Comparison of ENCODE assay signal across 8 cellular contexts in the genomic region with DNA sequence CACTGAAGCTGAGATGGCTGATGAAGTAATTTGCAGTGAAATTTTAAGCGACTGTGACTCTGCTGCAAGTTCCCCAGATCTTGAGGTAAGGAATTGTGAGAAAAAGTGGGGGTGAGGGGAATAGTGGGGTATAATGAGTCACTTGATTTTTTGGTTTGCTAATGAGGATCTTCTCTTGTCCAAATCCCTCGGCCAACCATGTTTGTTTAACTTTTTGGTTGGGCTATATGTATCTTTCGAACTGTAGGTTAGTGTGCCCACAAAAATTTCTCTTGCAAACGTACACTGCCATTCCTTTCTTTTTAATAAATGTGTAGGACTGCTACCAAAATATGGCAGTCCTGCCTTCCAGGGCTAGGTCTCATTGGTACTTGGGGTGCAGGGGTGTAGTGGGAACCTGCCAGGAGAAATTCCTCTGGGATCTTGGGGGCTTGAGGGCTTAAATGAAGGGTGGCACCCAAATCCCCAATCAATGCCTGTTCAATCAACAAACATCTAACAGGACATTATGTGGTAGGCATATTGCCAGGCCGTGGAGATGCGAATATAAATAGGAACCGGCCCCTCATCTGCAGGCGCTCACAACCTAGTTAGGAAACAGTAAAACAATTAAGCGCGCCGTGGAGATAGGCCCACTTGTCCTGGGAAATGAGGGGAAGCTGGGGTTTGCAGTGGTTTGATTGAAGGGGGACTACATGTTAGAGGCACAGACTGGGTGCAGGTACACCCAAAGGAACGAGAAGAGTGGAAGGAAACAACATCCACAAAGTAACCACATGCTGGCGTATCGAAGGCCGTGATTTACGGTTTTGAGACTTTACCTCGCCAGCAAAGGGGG. TPM values are rescaled to one million over a fixed set of nuclear protein-coding genes. Genes with fewer than 3 reads are reported as not detected.
DNase-seq lines count a peak whose midpoint lies in the region; TF ChIP-seq lines count a peak whose summit lies in the region.

No MANE protein-coding gene starts in this region.

- no peaks in the 10 kb centered on the region for H3K9me2 ChIP-seq in hepatocyte (replicated peaks; ENCODE audit: insufficient read depth)

- POLR2A ChIA-PET in HEK293T (lab: Yijun Ruan, JAX), result interaction anchor here (0.8 to 8.9 kb wide), 16 partner anchors 8 to 794 kb away, joined by 3 to 256 read pairs (median 6); a partner anchor contains a TSS
- POLR2A ChIA-PET in activated CD4-positive, alpha-beta memory T cell treated with anti-CD3 and anti-CD28 coated beads for 36 hours (lab: Charles Lee), result interaction anchor here (1.2 to 4.5 kb wide), 3 partner anchors 18 to 794 kb away, joined by 6 to 102 read pairs (median 17); a partner anchor contains a TSS

- TF ChIP-seq CTCF in hepatocyte (IDR thresholded peaks at IDR 0.05; ENCODE audit: poor library complexity) (no peak), smooth muscle cell (IDR thresholded peaks at IDR 0.05; ENCODE audit: borderline replicate concordance, insufficient read depth, poor library complexity, severe bottlenecking) (no peak)

- no peaks in the 10 kb centered on the region for H3K27me3 ChIP-seq in hepatocyte
- H3K27me3 ChIP-seq in smooth muscle cell (ENCODE audit: low read depth), result no peaks in the 10 kb centered on the region

- H3K79me2 ChIP-seq in hepatocyte (peaks cover 28% of the 10 kb centered on the region), smooth muscle cell (ENCODE audit: low read depth) (peaks cover 34% of the 10 kb centered on the region)

- DNase-seq in HEK293T (ENCODE audit: extremely low spot score) (no peak), hepatocyte (ENCODE audit: low spot score) (no peak), smooth muscle cell (lab: John Stamatoyannopoulos, UW; ENCODE audit: unreplicated experiment) (no peak), LoVo (ENCODE audit: low spot score) (no peak), anterior cingulate cortex (lab: John Stamatoyannopoulos, UW) (no peak), NCI-H1048 (lab: John Stamatoyannopoulos, UW) (no peak), activated gamma-delta T cell treated with Interleukin-2 at 50 U/mL for 16 hours (no peak)
- DNase-seq in activated CD4-positive, alpha-beta memory T cell treated with anti-CD3 and anti-CD28 coated beads for 36 hours, result no peak

- CTCF ChIA-PET in HEK293T (lab: Yijun Ruan, JAX), result interaction anchor here (1.2 to 2.6 kb wide), 3 partner anchors 14 to 60 kb away, joined by 4 to 13 read pairs (median 8); a partner anchor contains a TSS
- CTCF ChIA-PET in activated CD4-positive, alpha-beta memory T cell treated with anti-CD3 and anti-CD28 coated beads for 36 hours (lab: Charles Lee), result interaction anchor here (0.7 to 4.8 kb wide), 12 partner anchors 14 to 262 kb away, joined by 3 to 76 read pairs (median 6); a partner anchor contains a TSS

- peak overlapping the region; percentile 93 for H3K27ac ChIP-seq in hepatocyte
- peak overlapping the region; percentile 77 for H3K27ac ChIP-seq in smooth muscle cell (ENCODE audit: low read depth)

- intact Hi-C loops in activated CD4-positive, alpha-beta memory T cell treated with anti-CD3 and anti-CD28 coated beads for 36 hours (cut with micrococcal nuclease), result loop anchor here (2.0 kb wide), 1 partner anchor 231 kb away; a partner anchor contains a TSS

- no peak overlapping the region for H3K4me3 ChIP-seq in hepatocyte
- peak overlapping the region; percentile 37 for H3K4me3 ChIP-seq in smooth muscle cell

- H3K27me3 Mint-ChIP-seq in activated CD4-positive, alpha-beta memory T cell treated with anti-CD3 and anti-CD28 coated beads for 36 hours, result peaks cover 1% of the 10 kb centered on the region

- peak overlapping the region; percentile 92 for H3K4me3 Mint-ChIP-seq in activated CD4-positive, alpha-beta memory T cell treated with anti-CD3 and anti-CD28 coated beads for 36 hours

- H3K4me1 ChIP-seq in hepatocyte (ENCODE audit: insufficient read depth) (peaks cover 14% of the 10 kb centered on the region), smooth muscle cell (ENCODE audit: low read depth) (peaks cover 19% of the 10 kb centered on the region)

- 98% methylated on average over 17 of the region's 17 CpGs for WGBS in hepatocyte (ENCODE audit: low lambda C conversion rate, missing lambda C conversion rate)
- 96% methylated on average over 17 of the region's 17 CpGs for WGBS in smooth muscle cell (ENCODE audit: low lambda C conversion rate)

- peaks cover 44% of the 10 kb centered on the region for H3F3A ChIP-seq in smooth muscle cell (ENCODE audit: low read depth)

- H3K9me3 Mint-ChIP-seq in activated CD4-positive, alpha-beta memory T cell treated with anti-CD3 and anti-CD28 coated beads for 36 hours, result no peaks in the 10 kb centered on the region

- H2AFZ ChIP-seq in hepatocyte (peak overlapping the region; percentile 20), smooth muscle cell (ENCODE audit: low read depth) (peak overlapping the region; percentile 62)

- H3K4me2 ChIP-seq in hepatocyte, result peak overlapping the region; percentile 69
- H3K4me2 ChIP-seq in smooth muscle cell, result peak overlapping the region; percentile 75

- H3K4me1 Mint-ChIP-seq in activated CD4-positive, alpha-beta memory T cell treated with anti-CD3 and anti-CD28 coated beads for 36 hours (ENCODE audit: low read depth), result peaks cover 23% of the 10 kb centered on the region

- H3K36me3 ChIP-seq in hepatocyte (replicated peaks; ENCODE audit: insufficient read depth, low read depth), result no peaks in the 10 kb centered on the region
- H3K36me3 ChIP-seq in smooth muscle cell (ENCODE audit: low read depth), result peaks cover 3% of the 10 kb centered on the region

- H3K27ac Mint-ChIP-seq in activated CD4-positive, alpha-beta memory T cell treated with anti-CD3 and anti-CD28 coated beads for 36 hours, result peak overlapping the region; percentile 90

- H4K20me1 ChIP-seq in hepatocyte (ENCODE audit: insufficient read depth, poor library complexity, severe bottlenecking) (peaks cover 12% of the 10 kb centered on the region), smooth muscle cell (ENCODE audit: low read depth) (peaks cover 31% of the 10 kb centered on the region)

- H3K9me3 ChIP-seq in hepatocyte (ENCODE audit: low read depth), result no peaks in the 10 kb centered on the region
- H3K9me3 ChIP-seq in smooth muscle cell (replicated peaks; ENCODE audit: low read depth), result no peaks in the 10 kb centered on the region

- H3K36me3 Mint-ChIP-seq in activated CD4-positive, alpha-beta memory T cell treated with anti-CD3 and anti-CD28 coated beads for 36 hours, result peaks cover 15% of the 10 kb centered on the region

- peak overlapping the region; percentile 15 for H3K9ac ChIP-seq in smooth muscle cell (ENCODE audit: low read depth)

TF ChIP-seq in HEK293T, 16 proteins besides CTCF, POLR2A, EP300 and RAD21:
- TF ChIP-seq SP1 (IDR thresholded peaks at IDR 0.05) (no peak), SUZ12 (IDR thresholded peaks at IDR 0.05) (no peak), FOXA1 (IDR thresholded peaks at IDR 0.05) (no peak)
- TF ChIP-seq, protein P1, sequence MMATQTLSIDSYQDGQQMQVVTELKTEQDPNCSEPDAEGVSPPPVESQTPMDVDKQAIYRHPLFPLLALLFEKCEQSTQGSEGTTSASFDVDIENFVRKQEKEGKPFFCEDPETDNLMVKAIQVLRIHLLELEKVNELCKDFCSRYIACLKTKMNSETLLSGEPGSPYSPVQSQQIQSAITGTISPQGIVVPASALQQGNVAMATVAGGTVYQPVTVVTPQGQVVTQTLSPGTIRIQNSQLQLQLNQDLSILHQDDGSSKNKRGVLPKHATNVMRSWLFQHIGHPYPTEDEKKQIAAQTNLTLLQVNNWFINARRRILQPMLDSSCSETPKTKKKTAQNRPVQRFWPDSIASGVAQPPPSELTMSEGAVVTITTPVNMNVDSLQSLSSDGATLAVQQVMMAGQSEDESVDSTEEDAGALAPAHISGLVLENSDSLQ (IDR thresholded peaks at IDR 0.05), result peak; percentile 45; the same call in 1 of the 2 replicates
TF ChIP-seq in HEK293T: peak in this region for 1.

RNA-seq across cellular contexts. Expression of a gene that starts 1.3 kb away (rescaled TPM):
- total RNA-seq in activated CD4-positive, alpha-beta memory T cell treated with anti-CD3 and anti-CD28 coated beads for 36 hours, result 100 to 1,000 TPM; 198 to 209 TPM
- total RNA-seq in hepatocyte (94.1 and 116 TPM in 2 replicates), smooth muscle cell (48.3 and 52.3 TPM in 2 replicates)
- polyA plus RNA-seq in hepatocyte (213 and 245 TPM in 2 replicates), smooth muscle cell (139 and 156 TPM in 2 replicates)

RNA-seq across cellular contexts. Expression of a gene that starts 13.3 kb away (rescaled TPM):
- total RNA-seq in activated CD4-positive, alpha-beta memory T cell treated with anti-CD3 and anti-CD28 coated beads for 36 hours, result under 1 TPM; 0.55 to 0.85 TPM
- total RNA-seq in hepatocyte (20.8 and 26.4 TPM in 2 replicates), smooth muscle cell (11.7 and 13.2 TPM in 2 replicates)
- polyA plus RNA-seq in hepatocyte (4.3 and 6.5 TPM in 2 replicates), smooth muscle cell (1.6 and 2.0 TPM in 2 replicates)

RNA-seq across cellular contexts. Expression of a gene that starts 17.3 kb away (rescaled TPM):
- total RNA-seq in activated CD4-positive, alpha-beta memory T cell treated with anti-CD3 and anti-CD28 coated beads for 36 hours, result 10 to 100 TPM; 12.6 to 15.8 TPM
- total RNA-seq in hepatocyte, result 3.9 and 6.1 TPM in 2 replicates
- 4.6 and 4.8 TPM in 2 replicates for polyA plus RNA-seq in hepatocyte
- 1.7 and 2.0 TPM in 2 replicates for total RNA-seq in smooth muscle cell
- polyA plus RNA-seq in smooth muscle cell, result 0.71 and 1.5 TPM in 2 replicates

RNA-seq across cellular contexts. Expression of a gene that starts 32.7 kb away (rescaled TPM):
- 1 to 10 TPM; 4.4 to 4.8 TPM for total RNA-seq in activated CD4-positive, alpha-beta memory T cell treated with anti-CD3 and anti-CD28 coated beads for 36 hours
- total RNA-seq in hepatocyte, result 31.9 and 44.4 TPM in 2 replicates
- 62.9 and 79.2 TPM in 2 replicates for polyA plus RNA-seq in hepatocyte
- total RNA-seq in smooth muscle cell, result 70.3 and 81.0 TPM in 2 replicates
- 127 and 134 TPM in 2 replicates for polyA plus RNA-seq in smooth muscle cell

RNA-seq across cellular contexts. Expression of a gene that starts 34.0 kb away (rescaled TPM):
- total RNA-seq in activated CD4-positive, alpha-beta memory T cell treated with anti-CD3 and anti-CD28 coated beads for 36 hours, result 10 to 100 TPM; 12.3 to 13.0 TPM
- total RNA-seq in hepatocyte (8.2 and 9.4 TPM in 2 replicates), smooth muscle cell (5.0 and 5.4 TPM in 2 replicates)
- polyA plus RNA-seq in hepatocyte (6.3 and 11.2 TPM in 2 replicates), smooth muscle cell (4.9 and 5.1 TPM in 2 replicates)
